Comparison of ENCODE assay signal across 8 cellular contexts in genomic region chr11:14891143-14892035, GRCh38. TPM values are rescaled to one million over a fixed set of nuclear protein-coding genes. Genes with fewer than 3 reads are reported as not detected.
DNase-seq lines count a peak whose midpoint lies in the region; ATAC-seq and TF ChIP-seq lines count a peak whose summit lies in the region.

No MANE protein-coding gene starts in this region.

- peak overlapping the region; percentile 86 for H2AFZ ChIP-seq in parathyroid adenoma

- intact Hi-C loops in Right ventricle myocardium superior (cut with DNase I), result no loop called here
- intact Hi-C loops in tibial artery (cut with DNase I; ENCODE audit: low total_unique reads), result no loop called here

- no peaks in the 10 kb centered on the region for H3K79me2 ChIP-seq in parathyroid adenoma

- H3K27me3 ChIP-seq in parathyroid adenoma (ENCODE audit: control insufficient read depth, insufficient read depth, low read length) (no peaks in the 10 kb centered on the region), tibial artery (no peaks in the 10 kb centered on the region)

- H3K9me3 ChIP-seq in parathyroid adenoma (ENCODE audit: control insufficient read depth, low read length), result no peaks in the 10 kb centered on the region
- no peaks in the 10 kb centered on the region for H3K9me3 ChIP-seq in tibial artery

- H3K9me3 Mint-ChIP-seq in activated naive CD8-positive, alpha-beta T cell treated with anti-CD3 and anti-CD28 coated beads, Interleukin-2, amount 10 ng/mL, durations not matched to agents 7 days and 5 days, result peaks cover 1% of the 10 kb centered on the region

- POLR2A ChIA-PET in activated naive CD8-positive, alpha-beta T cell treated with anti-CD3 and anti-CD28 coated beads, Interleukin-2, amount 10 ng/mL, durations not matched to agents 7 days and 5 days (lab: Charles Lee), result interaction anchor here (0.9 to 4.5 kb wide), 17 partner anchors 9 to 391 kb away, joined by 3 to 43 read pairs (median 7); partner anchors contain the start of genes COPB1, PDE3B and PSMA1

- peak overlapping the region; percentile 91 for H3K4me2 ChIP-seq in parathyroid adenoma (ENCODE audit: low read length)

- peaks cover 53% of the 10 kb centered on the region for H3K4me1 Mint-ChIP-seq in activated naive CD8-positive, alpha-beta T cell treated with anti-CD3 and anti-CD28 coated beads, Interleukin-2, amount 10 ng/mL, durations not matched to agents 7 days and 5 days

- H3K27ac Mint-ChIP-seq in activated naive CD8-positive, alpha-beta T cell treated with anti-CD3 and anti-CD28 coated beads, Interleukin-2, amount 10 ng/mL, durations not matched to agents 7 days and 5 days, result peak overlapping the region; percentile 93

- TF ChIP-seq CTCF in parathyroid adenoma (IDR thresholded peaks at IDR 0.05) (no peak), tibial artery (IDR thresholded peaks at IDR 0.05) (no peak)

- H3K4me3 ChIP-seq in parathyroid adenoma (ENCODE audit: low read depth, low read length) (peak overlapping the region; percentile 83), tibial artery (peak overlapping the region; percentile 70 to 72)

- peak; percentile 49 for ATAC-seq in HG02610 (IDR thresholded peaks at IDR 0.05; ENCODE audit: unreplicated experiment)
- ATAC-seq in activated naive CD8-positive, alpha-beta T cell treated with anti-CD3 and anti-CD28 coated beads, Interleukin-2, amount 10 ng/mL, durations not matched to agents 7 days and 5 days (ENCODE audit: low read depth), result peak; percentile 65
- peak; percentile 94 for ATAC-seq in Right ventricle myocardium superior (ENCODE audit: poor library complexity)

- H3K4me1 ChIP-seq in parathyroid adenoma, result no peaks in the 10 kb centered on the region
- peaks cover 0 to 36% (median 10%) of the 10 kb centered on the region in 4 donors for H3K4me1 ChIP-seq in tibial artery

- H3K27ac ChIP-seq in parathyroid adenoma (peak overlapping the region; percentile 54), tibial artery (peak overlapping the region; percentile 86 to 91)

- H3K36me3 ChIP-seq in parathyroid adenoma (ENCODE audit: control insufficient read depth, insufficient read depth, low read length), result no peaks in the 10 kb centered on the region
- no peaks in the 10 kb centered on the region for H3K36me3 ChIP-seq in tibial artery

- peak overlapping the region; percentile 87 for H3K4me3 Mint-ChIP-seq in activated naive CD8-positive, alpha-beta T cell treated with anti-CD3 and anti-CD28 coated beads, Interleukin-2, amount 10 ng/mL, durations not matched to agents 7 days and 5 days

- peak; percentile 89 for TF ChIP-seq POLR2A in GM10847 (IDR thresholded peaks at IDR 0.05; ENCODE audit: extremely low read depth, insufficient read length)

- H3K27me3 Mint-ChIP-seq in activated naive CD8-positive, alpha-beta T cell treated with anti-CD3 and anti-CD28 coated beads, Interleukin-2, amount 10 ng/mL, durations not matched to agents 7 days and 5 days, result no peaks in the 10 kb centered on the region

- DNase-seq in NCI-H1092 (lab: John Stamatoyannopoulos, UW) (peak; percentile 87), SKM-1 treated with dmso at 0.1 percent for 144 hours (lab: John Stamatoyannopoulos, UW; ENCODE audit: unreplicated experiment) (peak; percentile 88), Right ventricle myocardium superior (peak; percentile 92), tibial artery (peak; percentile 73 to 91)
- peak; percentile 93 for DNase-seq in activated naive CD8-positive, alpha-beta T cell treated with anti-CD3 and anti-CD28 coated beads, Interleukin-2, amount 10 ng/mL, durations not matched to agents 7 days and 5 days

- peaks cover 21% of the 10 kb centered on the region for H3K36me3 Mint-ChIP-seq in activated naive CD8-positive, alpha-beta T cell treated with anti-CD3 and anti-CD28 coated beads, Interleukin-2, amount 10 ng/mL, durations not matched to agents 7 days and 5 days

- peak overlapping the region; percentile 67 for H3K9ac ChIP-seq in parathyroid adenoma

RNA-seq across cellular contexts. Expression of gene CYP2R1, which starts 0.6 kb away (rescaled TPM):
- total RNA-seq in activated naive CD8-positive, alpha-beta T cell treated with anti-CD3 and anti-CD28 coated beads, Interleukin-2, amount 10 ng/mL, durations not matched to agents 7 days and 5 days, result 10 to 100 TPM; 16.3 to 18.0 TPM
- total RNA-seq in Right ventricle myocardium superior, result 5.0 TPM

Comparison
In these comparisons a context has a peak if more than half of its experiments do, and no peak if none do; other contexts are left out.
1. Peak in every context shown above with its lines: DNase-seq, ATAC-seq, H3K4me3 ChIP-seq and H3K27ac ChIP-seq.